ENCODE assay signal across 8 cellular contexts in the genomic region with DNA sequence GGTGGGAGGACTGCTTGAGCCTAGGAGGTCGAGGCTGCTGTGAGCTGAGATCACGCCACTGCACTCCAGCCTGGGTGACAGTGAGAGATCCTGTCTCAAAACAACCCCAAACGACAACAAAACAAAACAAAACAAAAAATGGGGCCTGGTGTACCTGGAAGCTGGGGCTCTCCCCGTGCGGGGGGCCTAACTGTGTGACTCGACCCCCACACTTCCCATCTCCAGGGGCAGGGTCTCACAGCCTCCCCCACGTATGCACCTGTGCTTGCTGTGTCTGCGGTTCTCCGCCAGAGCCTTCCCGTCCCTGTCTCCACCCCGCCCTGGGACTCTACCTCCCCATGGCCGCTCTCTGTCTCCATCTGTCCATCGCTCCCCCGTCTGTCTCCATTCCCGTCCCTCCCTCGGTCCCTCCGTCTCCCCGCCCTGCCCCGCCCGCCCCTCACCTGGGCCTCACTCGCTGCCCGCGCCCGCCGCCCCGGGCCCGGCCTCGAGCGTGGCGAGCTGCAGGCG. TPM values are rescaled to one million over a fixed set of nuclear protein-coding genes. Genes with fewer than 3 reads are reported as not detected.
A peak's percentile ranks its signal among the peaks of the same experiment; 100 is the strongest.
DNase-seq lines count a peak whose midpoint lies in the region; ATAC-seq and TF ChIP-seq lines count a peak whose summit lies in the region.

No MANE protein-coding gene starts in this region.

- DNase-seq in Caco-2 (no peak), NB4 (ENCODE audit: low read depth) (no peak), colonic mucosa (peak; percentile 36), osteocyte (ENCODE audit: extremely low spot score, unreplicated experiment) (no peak), EL (no peak), KG1 (lab: John Stamatoyannopoulos, UW) (no peak), NCI-H1436 treated with DMSO at 0.1 percent for 48 hours (lab: John Stamatoyannopoulos, UW) (no peak)

- no peak for ATAC-seq in GM21528 (IDR thresholded peaks at IDR 0.05; ENCODE audit: low FRiP score, unreplicated experiment)

- no peaks in the 10 kb centered on the region for H3K27me3 Mint-ChIP-seq in Caco-2 (ENCODE audit: insufficient read depth, unreplicated experiment)
- H3K27me3 Mint-ChIP-seq in osteocyte (ENCODE audit: unreplicated experiment) = no peaks in the 10 kb centered on the region

- peak overlapping the region; percentile 65 for H3K4me3 ChIP-seq in Caco-2 (ENCODE audit: low read depth, low read length)
- peak overlapping the region; percentile 32 for H3K4me3 ChIP-seq in NB4 (ENCODE audit: low read depth, low read length)
- peak overlapping the region; percentile 43 for H3K4me3 ChIP-seq in colonic mucosa

- H3K27ac ChIP-seq in colonic mucosa = no peak overlapping the region

- H3K9ac ChIP-seq in colonic mucosa (ENCODE audit: low read depth in 2 of 2, low read length in 2 of 2) = peak overlapping the region; percentile 51 to 70

- no peaks in the 10 kb centered on the region for H3K9me3 Mint-ChIP-seq in Caco-2 (ENCODE audit: unreplicated experiment)
- no peaks in the 10 kb centered on the region for H3K9me3 Mint-ChIP-seq in osteocyte (ENCODE audit: unreplicated experiment)

- TF ChIP-seq POLR2A in NB4 (IDR thresholded peaks at IDR 0.05; ENCODE audit: extremely low read depth, insufficient read length) = no peak

- intact Hi-C loops in Caco-2 (cut with micrococcal nuclease; ENCODE audit: unreplicated experiment) = loop anchor here (10.0 kb wide), 1 partner anchor 251 kb away; no protein-coding TSS in a partner anchor
- intact Hi-C loops in colonic mucosa (cut with DNase I) = loop anchor here (2.0 kb wide), 1 partner anchor 81 kb away; no protein-coding TSS in a partner anchor

- peak overlapping the region; percentile 89 for H3K27ac Mint-ChIP-seq in Caco-2 (ENCODE audit: unreplicated experiment)
- H3K27ac Mint-ChIP-seq in osteocyte (ENCODE audit: unreplicated experiment) = peak overlapping the region; percentile 73

- H3K27me3 ChIP-seq in Caco-2 (replicated peaks; ENCODE audit: control insufficient read depth, insufficient read depth, low read length) = no peaks in the 10 kb centered on the region
- H3K27me3 ChIP-seq in colonic mucosa = no peaks in the 10 kb centered on the region

- H3K9me3 ChIP-seq in Caco-2 = no peaks in the 10 kb centered on the region
- H3K9me3 ChIP-seq in colonic mucosa = no peaks in the 10 kb centered on the region

- peaks cover 26% of the 10 kb centered on the region for H3K4me1 ChIP-seq in Caco-2
- peaks cover 21% of the 10 kb centered on the region for H3K4me1 ChIP-seq in colonic mucosa

- TF ChIP-seq CTCF in Caco-2 (IDR thresholded peaks at IDR 0.05; ENCODE audit: insufficient read depth in 1 of 2, low read depth in 1 of 2, low read length in 1 of 2, severe bottlenecking in 1 of 2, unreplicated experiment in 1 of 2) (no peak), NB4 (IDR thresholded peaks at IDR 0.05; ENCODE audit: low read depth, low read length) (no peak), colonic mucosa (IDR thresholded peaks at IDR 0.05) (no peak), osteocyte (IDR thresholded peaks at IDR 0.05) (no peak)

- CTCF ChIA-PET in Caco-2 (lab: Charles Lee) = interaction anchor here (0.5 to 2.4 kb wide), 13 partner anchors 14 to 1984 kb away, joined by 3 to 29 read pairs (median 4); a partner anchor contains a TSS

- peaks cover 18% of the 10 kb centered on the region for H3K4me1 Mint-ChIP-seq in Caco-2 (ENCODE audit: low read depth, unreplicated experiment)
- peaks cover 33% of the 10 kb centered on the region for H3K4me1 Mint-ChIP-seq in osteocyte (ENCODE audit: unreplicated experiment)

- POLR2A ChIA-PET in Caco-2 (lab: Charles Lee) = interaction anchor here (0.6 to 2.4 kb wide), 13 partner anchors 9 to 216 kb away, joined by 3 to 28 read pairs (median 4); a partner anchor contains a TSS

- H3K4me3 Mint-ChIP-seq in Caco-2 (ENCODE audit: unreplicated experiment) (peak overlapping the region; percentile 93), osteocyte (ENCODE audit: unreplicated experiment) (peak overlapping the region; percentile 71)

- peaks cover 13% of the 10 kb centered on the region for H3K36me3 ChIP-seq in Caco-2 (ENCODE audit: control insufficient read depth, insufficient read depth, low read length)
- peaks cover 10% of the 10 kb centered on the region for H3K36me3 ChIP-seq in colonic mucosa

- H3K36me3 Mint-ChIP-seq in Caco-2 (ENCODE audit: insufficient read depth, unreplicated experiment) (peaks cover 40% of the 10 kb centered on the region), osteocyte (ENCODE audit: unreplicated experiment) (peaks cover 9% of the 10 kb centered on the region)

- BruUV-seq in Caco-2 (replicated peaks; lab: Mats Ljungman, UMichigan) = TSS peak; percentile 36

RNA-seq across cellular contexts. Expression of a gene that starts 0.8 kb away (rescaled TPM):
- total RNA-seq in Caco-2 (2022) (18.1 and 22.7 TPM in 2 replicates), colonic mucosa (10 to 100 TPM; 78.1 to 85.9 TPM), osteocyte (0.70 and 1.1 TPM in 2 replicates)

RNA-seq across cellular contexts. Expression of a gene that starts 2.4 kb away (rescaled TPM):
- total RNA-seq in Caco-2 (2022) = 2,048 and 2,146 TPM in 2 replicates
- 1,000 to 10,000 TPM; 1,447 to 1,819 TPM for total RNA-seq in colonic mucosa
- total RNA-seq in osteocyte = 1,845 and 2,000 TPM in 2 replicates

RNA-seq across cellular contexts. Expression of a gene that starts 6.7 kb away (rescaled TPM):
- total RNA-seq in Caco-2 (2022) = not detected in 2 replicates
- not detected for total RNA-seq in colonic mucosa
- not detected in 2 replicates for total RNA-seq in osteocyte

RNA-seq across cellular contexts. Expression of a gene that starts 13.1 kb away (rescaled TPM):
- 0.70 and 1.1 TPM in 2 replicates for total RNA-seq in Caco-2 (2022)
- under 1 TPM in 1 of 2 donors, not detected in 1; 0.64 TPM for total RNA-seq in colonic mucosa
- total RNA-seq in osteocyte = 0.91 and 1.0 TPM in 2 replicates

RNA-seq across cellular contexts. Expression of a gene that starts 20.3 kb away (rescaled TPM):
- not detected in 2 replicates for total RNA-seq in Caco-2 (2022)
- total RNA-seq in colonic mucosa = not detected
- total RNA-seq in osteocyte = not detected in 2 replicates
